ENCODE assay signal across 8 cellular contexts in genomic region chr16:28277537-28278388, GRCh38. TPM values are rescaled to one million over a fixed set of nuclear protein-coding genes. Genes with fewer than 3 reads are reported as not detected.
A peak's percentile ranks its signal among the peaks of the same experiment; 100 is the strongest.
DNase-seq lines count a peak whose midpoint lies in the region; ATAC-seq, FAIRE-seq and TF ChIP-seq lines count a peak whose summit lies in the region.

No MANE protein-coding gene starts in this region.

- TF ChIP-seq CTCF in GM12873 (IDR thresholded peaks at IDR 0.05; ENCODE audit: insufficient read depth, low read depth, low read length, missing control alignments) (peak; percentile 95), pancreas (IDR thresholded peaks at IDR 0.05) (peak; percentile 98 to 99 (median 98))

- ATAC-seq in Right ventricle myocardium inferior = peak; percentile 90
- ATAC-seq in pancreas = peak; percentile 85 to 99 (median 97)
- ATAC-seq in HG03521 (IDR thresholded peaks at IDR 0.05; ENCODE audit: unreplicated experiment) = no peak

- WGBS in pancreas, 2 donors = 2% methylated on average over 39 to 44 of the region's 44 CpGs
- 4% methylated on average over 44 of the region's 44 CpGs for WGBS in thymus

- H3K4me1 Mint-ChIP-seq in activated naive CD8-positive, alpha-beta T cell (ENCODE audit: low read depth) = peaks cover 36% of the 10 kb centered on the region

- peak overlapping the region; percentile 69 for H3K27ac Mint-ChIP-seq in activated naive CD8-positive, alpha-beta T cell

- peak; percentile 82 for DNase-seq in NAMALWA (ENCODE audit: low spot score)
- DNase-seq in SKM-1 treated with dmso at 0.1 percent for 144 hours (lab: John Stamatoyannopoulos, UW; ENCODE audit: unreplicated experiment) = peak; percentile 75
- peak; percentile 96 for DNase-seq in Right ventricle myocardium inferior (ENCODE audit: missing footprints)
- peak; percentile 64 to 97 (median 86) for DNase-seq in pancreas

- FAIRE-seq in pancreas (lab: Jason Lieb, UNC) = no peak

- H3K27me3 ChIP-seq in pancreas (no peaks in the 10 kb centered on the region), thymus (ENCODE audit: control insufficient read depth, insufficient read depth) (peaks cover 3% of the 10 kb centered on the region)

- H3K36me3 Mint-ChIP-seq in activated naive CD8-positive, alpha-beta T cell = no peaks in the 10 kb centered on the region

- H3K4me3 ChIP-seq in pancreas (peak overlapping the region in 2 of 4 donors; percentile 31 to 49), thymus (ENCODE audit: low read length) (peak overlapping the region; percentile 59)

- H3K27ac ChIP-seq in pancreas (no peak overlapping the region), thymus (ENCODE audit: low read depth) (peak overlapping the region; percentile 80)

- intact Hi-C loops in Right ventricle myocardium inferior (cut with DNase I) = loop anchor here (2.0 kb wide), 1 partner anchor 39 kb away; no protein-coding TSS in a partner anchor
- intact Hi-C loops in pancreas (cut with DNase I) = loop anchor here in 2 of 3 donors (2.0 to 5.0 kb wide), 2 partner anchors 40 to 41 kb away; no protein-coding TSS in a partner anchor

- H3K9me3 Mint-ChIP-seq in activated naive CD8-positive, alpha-beta T cell (ENCODE audit: low read depth) = no peaks in the 10 kb centered on the region

- no peaks in the 10 kb centered on the region for H3K9me3 ChIP-seq in pancreas
- H3K9me3 ChIP-seq in thymus (ENCODE audit: control insufficient read depth) = no peaks in the 10 kb centered on the region

- H3K36me3 ChIP-seq in pancreas (no peaks in the 10 kb centered on the region), thymus (ENCODE audit: control insufficient read depth, insufficient read depth) (no peaks in the 10 kb centered on the region)

- H3K27me3 Mint-ChIP-seq in activated naive CD8-positive, alpha-beta T cell = no peaks in the 10 kb centered on the region

- H3K4me1 ChIP-seq in pancreas (no peaks in the 10 kb centered on the region), thymus (ENCODE audit: control insufficient read depth, insufficient read depth, low read length) (peaks cover 6% of the 10 kb centered on the region)

- H3K4me3 Mint-ChIP-seq in activated naive CD8-positive, alpha-beta T cell = peak overlapping the region; percentile 72

RNA-seq across cellular contexts. Expression of gene SBK1, which starts 14.6 kb away (rescaled TPM):
- 1.4 TPM for total RNA-seq in Right ventricle myocardium inferior
- 1 to 10 TPM; 1.3 to 4.0 (median 1.6) TPM for total RNA-seq in pancreas
- polyA plus RNA-seq in pancreas = 1 to 10 TPM in 1 of 2 donors, under 1 TPM in 1; 0.96 to 1.4 TPM
- 5.2 TPM for polyA plus RNA-seq in thymus
